ENCODE assay signal across 20 cellular contexts in genomic region chr7:132112632-132113031, GRCh38.
"Had no signal": no experiment of that assay in that cellular context is flagged by ENCODE, and none has a peak within 500 bp of the region (broad histone marks: within the 10 kb centered on the region; RNA-seq: fewer than 3 reads in every experiment).

No MANE protein-coding gene starts in this region.

- H3K9me3 ChIP-seq: adrenal gland, left ventricle myocardium inferior, mucosa of descending colon, pancreas, tibial nerve, uterus had no signal

- ATAC-seq: effector memory CD8-positive, alpha-beta T cell; foreskin keratinocyte; mucosa of descending colon; pancreas; sciatic nerve had no signal

- DNase-seq: activated CD4-positive, alpha-beta T cell treated with anti-CD3 and anti-CD28 coated beads, Interleukin-2, amount 50 U/mL, for 4 hours; activated gamma-delta T cell; adrenal gland; effector memory CD8-positive, alpha-beta T cell; foreskin keratinocyte; kidney; left ventricle myocardium inferior; mucosa of descending colon; naive B cell; pancreas; stimulated activated CD8-positive, alpha-beta memory T cell treated with anti-CD3 and anti-CD28 coated beads, Interleukin-4, amount 100 ng/mL, for 48 hours; stimulated activated naive CD4-positive, alpha-beta T cell treated with Interleukin-2 at 50 U/mL for 16 hours; substantia nigra had no signal

- FAIRE-seq: astrocyte, kidney, pancreas, TTC549 had no signal

- H3K4me1 Mint-ChIP-seq: activated naive CD4-positive, alpha-beta T cell treated with anti-CD3 and anti-CD28 coated beads, Interleukin-2, amount 50 U/mL, for 24 hours; naive B cell had no signal

- H3K36me3 ChIP-seq: adrenal gland, left ventricle myocardium inferior, pancreas, tibial nerve, uterus had no signal

- H3K4me1 ChIP-seq: adrenal gland, left ventricle myocardium inferior, pancreas, tibial nerve, uterus had no signal

- H3K9me3 Mint-ChIP-seq: activated naive CD4-positive, alpha-beta T cell treated with anti-CD3 and anti-CD28 coated beads, Interleukin-2, amount 50 U/mL, for 24 hours; effector memory CD8-positive, alpha-beta T cell; T-helper 2 cell treated with Interferon-gamma antibody and Interleukin-4, amounts not matched to agents 5 μg/mL and 100 μg/mL, for 36 hours had no signal

- H3K4me3 Mint-ChIP-seq: activated naive CD4-positive, alpha-beta T cell treated with anti-CD3 and anti-CD28 coated beads, Interleukin-2, amount 50 U/mL, for 24 hours; effector memory CD8-positive, alpha-beta T cell; naive B cell; T-helper 2 cell treated with Interferon-gamma antibody and Interleukin-4, amounts not matched to agents 5 μg/mL and 100 μg/mL, for 36 hours had no signal

- H3K27me3 ChIP-seq: adrenal gland, pancreas, tibial nerve, uterus had no signal

- H3K27ac Mint-ChIP-seq: activated naive CD4-positive, alpha-beta T cell treated with anti-CD3 and anti-CD28 coated beads, Interleukin-2, amount 50 U/mL, for 24 hours; effector memory CD8-positive, alpha-beta T cell; naive B cell; T-helper 2 cell treated with Interferon-gamma antibody and Interleukin-4, amounts not matched to agents 5 μg/mL and 100 μg/mL, for 36 hours had no signal

- H3K27ac ChIP-seq: adrenal gland, foreskin keratinocyte, left ventricle myocardium inferior, pancreas, tibial nerve, uterus had no signal

- H3K4me3 ChIP-seq: adrenal gland, left ventricle myocardium inferior, mucosa of descending colon, pancreas, tibial nerve, uterus had no signal

- H3K36me3 Mint-ChIP-seq: activated naive CD4-positive, alpha-beta T cell treated with anti-CD3 and anti-CD28 coated beads, Interleukin-2, amount 50 U/mL, for 24 hours; naive B cell had no signal
